In genomic region chr16:55271945-55272513, GRCh38 we compare ENCODE assay signal across 23 cellular contexts. TPM values are rescaled to one million over a fixed set of nuclear protein-coding genes. Genes with fewer than 3 reads are reported as not detected.
DNase-seq lines count a peak whose midpoint lies in the region; ATAC-seq and TF ChIP-seq lines count a peak whose summit lies in the region.
"Had no signal": no experiment of that assay in that cellular context is flagged by ENCODE, and none has a peak within 500 bp of the region (broad histone marks: within the 10 kb centered on the region; RNA-seq: fewer than 3 reads in every experiment).

No MANE protein-coding gene starts in this region.

- no peak for TF ChIP-seq POLR2A in esophagus muscularis mucosa (IDR thresholded peaks at IDR 0.05; ENCODE audit: low read depth)
- no peak for TF ChIP-seq POLR2A in thyroid gland (IDR thresholded peaks at IDR 0.05)

- H3K36me3 ChIP-seq in BE2C, result no peaks in the 10 kb centered on the region
- no peaks in the 10 kb centered on the region for H3K36me3 ChIP-seq in esophagus muscularis mucosa
- H3K36me3 ChIP-seq in lung (ENCODE audit: control insufficient read depth in 2 of 2, insufficient read depth in 2 of 2, low read length in 2 of 2), result no peaks in the 10 kb centered on the region
- H3K36me3 ChIP-seq in thyroid gland, result no peaks in the 10 kb centered on the region
- H3K36me3 ChIP-seq: BLaER1 had no signal

- CTCF ChIA-PET in T-cell (lab: Charles Lee), result no interaction called here

- H3K36me3 Mint-ChIP-seq in T-cell, result no peaks in the 10 kb centered on the region
- H3K36me3 Mint-ChIP-seq: CD14-positive monocyte; CD4-positive, alpha-beta memory T cell had no signal

- WGBS in esophagus muscularis mucosa, result 79% methylated on average over 5 of the region's 5 CpGs
- WGBS in lung, 2 donors, result 83 to 90% methylated on average over 5 of the region's 5 CpGs
- 93% methylated on average over 5 of the region's 5 CpGs for WGBS in thyroid gland, 2 donors

- H3K27me3 Mint-ChIP-seq in T-cell, result peaks cover 3 to 6% of the 10 kb centered on the region in 2 donors

- peak; percentile 27 for ATAC-seq in Right ventricle myocardium inferior
- no peak for ATAC-seq in lung (ENCODE audit: insufficient read depth, low FRiP score)
- no peak for ATAC-seq in GM21526 (IDR thresholded peaks at IDR 0.05; ENCODE audit: low FRiP score, unreplicated experiment)
- ATAC-seq in T-cell (replicated peaks in 1 of 4), result no peak
- ATAC-seq: A549, HCT116 had no signal

- peak; percentile 19 for TF ChIP-seq CTCF in BE2C (IDR thresholded peaks at IDR 0.05; ENCODE audit: low read depth, low read length)
- no peak for TF ChIP-seq CTCF in esophagus muscularis mucosa (IDR thresholded peaks at IDR 0.05)
- no peak for TF ChIP-seq CTCF in lung (IDR thresholded peaks at IDR 0.05; ENCODE audit: control extremely low read depth, extremely low read depth)
- TF ChIP-seq CTCF in thyroid gland (IDR thresholded peaks at IDR 0.05), result no peak

- TF ChIP-seq EP300 in esophagus muscularis mucosa (IDR thresholded peaks at IDR 0.05), result no peak

- H3K27me3 ChIP-seq in BE2C, result no peaks in the 10 kb centered on the region
- peaks cover 0 to under 1% (median 0%) of the 10 kb centered on the region in 4 donors for H3K27me3 ChIP-seq in esophagus muscularis mucosa
- no peaks in the 10 kb centered on the region for H3K27me3 ChIP-seq in lung (ENCODE audit: control insufficient read depth, insufficient read depth)
- no peaks in the 10 kb centered on the region for H3K27me3 ChIP-seq in thyroid gland
- H3K27me3 ChIP-seq: BLaER1 had no signal

- H3K9me3 ChIP-seq in BE2C (no peaks in the 10 kb centered on the region), esophagus muscularis mucosa (no peaks in the 10 kb centered on the region), lung (ENCODE audit: control insufficient read depth in 2 of 2, insufficient read depth in 1 of 2, low read length in 1 of 2) (peaks cover 0 to 3% of the 10 kb centered on the region in 2 donors), thyroid gland (no peaks in the 10 kb centered on the region)
- H3K9me3 ChIP-seq: A549, BLaER1 had no signal

- POLR2A ChIA-PET in T-cell (lab: Charles Lee), result no interaction called here

- no peaks in the 10 kb centered on the region for H3K4me1 ChIP-seq in BE2C
- no peaks in the 10 kb centered on the region for H3K4me1 ChIP-seq in esophagus muscularis mucosa
- no peaks in the 10 kb centered on the region for H3K4me1 ChIP-seq in lung (ENCODE audit: control insufficient read depth in 2 of 2, insufficient read depth in 2 of 2, low read length in 2 of 2)
- peaks cover 0 to 3% of the 10 kb centered on the region in 2 donors for H3K4me1 ChIP-seq in thyroid gland
- H3K4me1 ChIP-seq: A549, BLaER1 had no signal

- H3K4me1 Mint-ChIP-seq in T-cell, result no peaks in the 10 kb centered on the region
- H3K4me1 Mint-ChIP-seq: CD14-positive monocyte; CD4-positive, alpha-beta memory T cell had no signal

- no peak for DNase-seq in Right ventricle myocardium inferior (ENCODE audit: missing footprints)
- DNase-seq in cardiac septum (ENCODE audit: low spot score), result no peak
- no peak for DNase-seq in BE2C
- peak; percentile 72 for DNase-seq in esophagus muscularis mucosa (ENCODE audit: extremely low spot score)
- DNase-seq in lung (ENCODE audit: low spot score), result peak; percentile 22
- DNase-seq in thyroid gland, result no peak
- no peak for DNase-seq in T-cell
- DNase-seq: AML-193; CD4-positive, alpha-beta memory T cell; DMS153; DMS79 treated with DMSO at 0.1 percent for 48 hours; GF-D8; GOT3; H7; HFFc6 had no signal

- H3K9me3 Mint-ChIP-seq in T-cell, result no peaks in the 10 kb centered on the region
- H3K9me3 Mint-ChIP-seq: CD14-positive monocyte had no signal

- H3K27ac Mint-ChIP-seq in T-cell, result no peak overlapping the region
- H3K27ac Mint-ChIP-seq: CD14-positive monocyte; CD4-positive, alpha-beta memory T cell; HFFc6 had no signal

- no peak overlapping the region for H3K27ac ChIP-seq in esophagus muscularis mucosa (replicated peaks in 1 of 4)
- H3K27ac ChIP-seq in lung (ENCODE audit: low read depth in 1 of 2, low read length in 1 of 2), result no peak overlapping the region
- H3K27ac ChIP-seq in thyroid gland, result no peak overlapping the region
- H3K27ac ChIP-seq: 22Rv1, A549, BLaER1, HL-60 had no signal

- no peak overlapping the region for H3K4me3 ChIP-seq in BE2C (ENCODE audit: low read depth, low read length)
- no peak overlapping the region for H3K4me3 ChIP-seq in esophagus muscularis mucosa
- no peak overlapping the region for H3K4me3 ChIP-seq in lung
- H3K4me3 ChIP-seq in thyroid gland (replicated peaks in 1 of 3), result no peak overlapping the region
- H3K4me3 ChIP-seq: A549, BLaER1 had no signal

- no peak overlapping the region for H3K4me3 Mint-ChIP-seq in T-cell
- H3K4me3 Mint-ChIP-seq: CD14-positive monocyte; CD4-positive, alpha-beta memory T cell; HFFc6 had no signal

- intact Hi-C loops in Right ventricle myocardium inferior (cut with DNase I), result no loop called here
- intact Hi-C loops in cardiac septum (cut with DNase I), result no loop called here
- intact Hi-C loops in esophagus muscularis mucosa (cut with DNase I), result no loop called here
- intact Hi-C loops in thyroid gland (cut with DNase I), result no loop called here

RNA-seq across cellular contexts. Expression of gene IRX6, which starts 52.0 kb away (rescaled TPM):
- total RNA-seq in Right ventricle myocardium inferior (0.57 TPM), cardiac septum (37.1 TPM), esophagus muscularis mucosa (1 to 10 TPM in 1 of 4 donors, under 1 TPM in 2, not detected in 1; 0.11 to 1.6 (median 0.17) TPM), lung (1 to 10 TPM in 1 of 2 donors, under 1 TPM in 1; 0.37 to 6.0 TPM), thyroid gland (under 1 TPM; 0.13 to 0.93 (median 0.39) TPM), T-cell (not detected)
- polyA plus RNA-seq in BE2C (2012; ENCODE audit: insufficient read depth, insufficient read length, low read depth), result 19.4 TPM
- polyA plus RNA-seq in lung, result 1 to 10 TPM; 2.1 to 6.3 TPM
- total RNA-seq: CD4-positive, alpha-beta memory T cell; H7; HFFc6; HT1080 had no signal
- polyA plus RNA-seq: A549; CD14-positive monocyte; CD4-positive, alpha-beta memory T cell had no signal

Comparison
In these comparisons a context has a peak if more than half of its experiments do, and no peak if none do; other contexts are left out.
1. DNase-seq: peak in esophagus muscularis mucosa (single experiment) and lung (single experiment); none in Right ventricle myocardium inferior (single experiment), cardiac septum (single experiment), BE2C (single experiment), thyroid gland (0 of 2) and T-cell (0 of 34).